Comparison of ENCODE assay signal across 17 cellular contexts in genomic region chr19:31418055-31418454, GRCh38.
"Had no signal": no experiment of that assay in that cellular context is flagged by ENCODE, and none has a peak within 500 bp of the region (broad histone marks: within the 10 kb centered on the region; RNA-seq: fewer than 3 reads in every experiment).

No MANE protein-coding gene starts in this region.

- H3K4me1 ChIP-seq: ascending aorta, heart right ventricle, left lung, pancreas had no signal

- H3K9me3 Mint-ChIP-seq: activated CD4-positive, alpha-beta T cell treated with anti-CD3 and anti-CD28 coated beads, Interleukin-2, amount 10 ng/mL, durations not matched to agents 7 days and 5 days; activated naive CD8-positive, alpha-beta T cell treated with anti-CD3 and anti-CD28 coated beads, Interleukin-2, amount 50 U/mL, for 24 hours; nephron; T-helper 1 cell treated with Interleukin-12 subunit alpha and Interleukin-12 subunit beta and Interleukin-4 antibody, amounts not matched to agents 30 μg/mL and 1 μg/mL, for 36 hours had no signal

- H3K27me3 ChIP-seq: ascending aorta had no signal

- H3K36me3 ChIP-seq: ascending aorta, cardiac muscle cell, heart right ventricle, left lung, pancreas had no signal

- H3K27ac ChIP-seq: ascending aorta, cardiac muscle cell, heart right ventricle, left lung, pancreas had no signal

- H3K4me3 Mint-ChIP-seq: activated B cell treated with CpG ODN at 0.5 μM for 24 hours; activated CD4-positive, alpha-beta T cell treated with anti-CD3 and anti-CD28 coated beads, Interleukin-2, amount 10 ng/mL, durations not matched to agents 7 days and 5 days; activated naive CD8-positive, alpha-beta T cell treated with anti-CD3 and anti-CD28 coated beads, Interleukin-2, amount 50 U/mL, for 24 hours; memory B cell; nephron; T-helper 1 cell treated with Interleukin-12 subunit alpha and Interleukin-12 subunit beta and Interleukin-4 antibody, amounts not matched to agents 30 μg/mL and 1 μg/mL, for 36 hours had no signal

- H3K4me3 ChIP-seq: ascending aorta, cardiac muscle cell, heart right ventricle, left lung, pancreas had no signal

- ATAC-seq: activated naive CD8-positive, alpha-beta T cell treated with anti-CD3 and anti-CD28 coated beads, Interleukin-2, amount 50 U/mL, for 24 hours; heart right ventricle; left lung; stimulated activated naive CD8-positive, alpha-beta T cell treated with anti-CD3 and anti-CD28 coated beads, Interleukin-15, Interleukin-2, amounts not matched to agents 100 U/mL and 50 U/mL, for 24 hours had no signal

- H3K27ac Mint-ChIP-seq: activated B cell treated with CpG ODN at 0.5 μM for 24 hours; activated CD4-positive, alpha-beta T cell treated with anti-CD3 and anti-CD28 coated beads, Interleukin-2, amount 10 ng/mL, durations not matched to agents 7 days and 5 days; activated naive CD8-positive, alpha-beta T cell treated with anti-CD3 and anti-CD28 coated beads, Interleukin-2, amount 50 U/mL, for 24 hours; memory B cell; nephron; T-helper 1 cell treated with Interleukin-12 subunit alpha and Interleukin-12 subunit beta and Interleukin-4 antibody, amounts not matched to agents 30 μg/mL and 1 μg/mL, for 36 hours had no signal

- H3K4me1 Mint-ChIP-seq: activated B cell treated with CpG ODN at 0.5 μM for 24 hours; activated CD4-positive, alpha-beta T cell treated with anti-CD3 and anti-CD28 coated beads, Interleukin-2, amount 10 ng/mL, durations not matched to agents 7 days and 5 days; activated naive CD8-positive, alpha-beta T cell treated with anti-CD3 and anti-CD28 coated beads, Interleukin-2, amount 50 U/mL, for 24 hours; memory B cell had no signal

- H3K27me3 Mint-ChIP-seq: activated B cell treated with CpG ODN at 0.5 μM for 24 hours had no signal

- H3K36me3 Mint-ChIP-seq: memory B cell had no signal

- FAIRE-seq: endothelial cell of umbilical vein, frontal cortex, pancreas had no signal

- DNase-seq: activated B cell treated with CpG ODN at 0.5 μM for 24 hours; activated CD4-positive, alpha-beta T cell treated with anti-CD3 and anti-CD28 coated beads, Interleukin-2, amount 10 ng/mL, durations not matched to agents 7 days and 5 days; activated CD8-positive, alpha-beta memory T cell treated with anti-CD3 and anti-CD28 coated beads for 24 hours; activated naive CD4-positive, alpha-beta T cell treated with Interleukin-2 at 50 U/mL for 16 hours; activated naive CD8-positive, alpha-beta T cell treated with anti-CD3 and anti-CD28 coated beads, Interleukin-2, amount 50 U/mL, for 24 hours; heart right ventricle; left lung; stimulated activated CD4-positive, alpha-beta T cell treated with anti-CD3 and anti-CD28 coated beads, Interleukin-2, amount 100 ng/mL, for 48 hours; stimulated activated naive CD8-positive, alpha-beta T cell treated with anti-CD3 and anti-CD28 coated beads, Interleukin-15, Interleukin-2, amounts not matched to agents 100 U/mL and 50 U/mL, for 24 hours had no signal

- H3K9me3 ChIP-seq: ascending aorta, heart right ventricle, left lung, pancreas had no signal
